In the genomic region with DNA sequence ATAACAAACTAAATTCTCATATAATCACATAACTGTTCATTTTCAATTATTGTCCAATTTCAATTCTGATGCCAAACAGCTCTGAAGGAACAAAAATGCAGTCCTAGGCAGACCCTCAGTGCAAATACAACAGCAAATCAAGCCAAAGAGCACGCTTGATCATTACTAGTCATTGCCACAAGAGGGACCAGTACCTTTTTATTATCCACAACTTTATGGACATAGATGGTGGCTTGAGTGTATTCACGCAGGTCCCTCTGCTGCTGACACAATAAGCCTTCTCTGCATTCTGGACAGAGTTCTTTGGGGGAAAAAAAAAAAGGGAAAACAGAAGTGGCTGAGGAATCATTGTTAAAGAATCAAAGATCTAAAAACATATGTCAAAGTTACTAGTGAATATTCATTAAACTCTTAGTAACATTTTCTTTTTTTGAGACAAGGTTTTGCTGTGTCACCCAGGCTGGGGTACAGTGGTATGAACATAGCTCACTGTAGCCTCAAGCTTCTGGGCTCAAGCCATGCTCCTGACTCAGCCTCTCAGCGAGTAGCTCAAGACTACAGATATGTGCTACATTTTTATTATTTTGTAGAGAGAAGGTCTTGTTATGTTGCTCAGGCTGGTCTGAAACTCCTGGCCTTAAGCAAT, we compare ENCODE assay signal across 9 cellular contexts. TPM values are rescaled to one million over a fixed set of nuclear protein-coding genes. Genes with fewer than 3 reads are reported as not detected.
DNase-seq lines count a peak whose midpoint lies in the region; ATAC-seq and TF ChIP-seq lines count a peak whose summit lies in the region.
"Had no signal": no experiment of that assay in that cellular context is flagged by ENCODE, and none has a peak within 500 bp of the region (broad histone marks: within the 10 kb centered on the region; RNA-seq: fewer than 3 reads in every experiment).

No MANE protein-coding gene starts in this region.

- H3K27me3 ChIP-seq in Karpas-422 (ENCODE audit: low read length) (no peaks in the 10 kb centered on the region), layer of hippocampus (ENCODE audit: control insufficient read depth, insufficient read depth, low read length) (no peaks in the 10 kb centered on the region), neuronal stem cell (ENCODE audit: control insufficient read depth in 3 of 3, insufficient read depth in 3 of 3, low read depth in 1 of 3, low read length in 3 of 3) (no peaks in the 10 kb centered on the region)
- H3K27me3 ChIP-seq: BLaER1 had no signal

- peak; percentile 2 for DNase-seq in NCI-H146 (lab: John Stamatoyannopoulos, UW)
- DNase-seq in NCI-H146 treated with DMSO at 0.1 percent for 48 hours (lab: John Stamatoyannopoulos, UW; ENCODE audit: unreplicated experiment): no peak
- peak; percentile 77 for DNase-seq in Karpas-422
- DNase-seq in WTC11 (ENCODE audit: low spot score): no peak
- no peak for DNase-seq in islet precursor cell
- DNase-seq in left cardiac atrium: no peak
- DNase-seq in neuronal stem cell (ENCODE audit: low spot score): no peak

- H3K4me1 ChIP-seq in Karpas-422 (ENCODE audit: low read length) (peaks cover 19% of the 10 kb centered on the region), neuronal stem cell (ENCODE audit: control insufficient read depth in 2 of 2, insufficient read depth in 1 of 2, low read depth in 1 of 2, low read length in 2 of 2) (peaks cover 2 to 3% of the 10 kb centered on the region in 2 donors)

- H2BK120ac ChIP-seq in neuronal stem cell (ENCODE audit: low read depth, low read length): no peak overlapping the region

- H4K91ac ChIP-seq in neuronal stem cell (ENCODE audit: low read depth, low read length, poor library complexity): no peak overlapping the region

- H3K14ac ChIP-seq in neuronal stem cell (ENCODE audit: low read length): no peak overlapping the region

- peaks cover 43% of the 10 kb centered on the region for H3K36me3 Mint-ChIP-seq in WTC11

- no peaks in the 10 kb centered on the region for H4K20me1 ChIP-seq in Karpas-422 (ENCODE audit: insufficient read depth, low read depth, low read length)

- no CpG with 5 or more reads among the region's 3 CpGs for WGBS in neuronal stem cell (ENCODE audit: extremely low coverage in 2 of 2, insufficient read length in 2 of 2, insufficient replicate concordance in 1 of 2), 2 donors

- POLR2A ChIA-PET in WTC11 (lab: Charles Lee): interaction anchor here (0.5 kb wide), 1 partner anchor 55 kb away, joined by 5 read pairs; no protein-coding TSS in a partner anchor

- no peak overlapping the region for H2AK5ac ChIP-seq in neuronal stem cell (ENCODE audit: low read depth, low read length)

- H2AFZ ChIP-seq in Karpas-422 (ENCODE audit: low read length): no peak overlapping the region
- no peak overlapping the region for H2AFZ ChIP-seq in neuronal stem cell (ENCODE audit: low read length)

- no peak overlapping the region for H2BK12ac ChIP-seq in neuronal stem cell (ENCODE audit: low read length)

- H3K9me3 ChIP-seq in Karpas-422 (ENCODE audit: low read length): no peaks in the 10 kb centered on the region
- H3K9me3 ChIP-seq in neuronal stem cell (replicated peaks in 1 of 2; ENCODE audit: control insufficient read depth in 2 of 2, insufficient read depth in 1 of 2, low read depth in 1 of 2, low read length in 2 of 2): no peaks in the 10 kb centered on the region
- H3K9me3 ChIP-seq: BLaER1 had no signal

- no peak overlapping the region for H3K4me3 Mint-ChIP-seq in WTC11

- no peak overlapping the region for H4K8ac ChIP-seq in neuronal stem cell (ENCODE audit: low read depth, low read length)

- no peak overlapping the region for H3K27ac ChIP-seq in Karpas-422 (ENCODE audit: low read length)
- peak overlapping the region; percentile 69 for H3K27ac ChIP-seq in layer of hippocampus (ENCODE audit: low read depth, low read length)
- H3K27ac ChIP-seq in neuronal stem cell (replicated peaks; ENCODE audit: low read length): no peak overlapping the region
- H3K27ac ChIP-seq: BLaER1 had no signal

- H3K4me1 Mint-ChIP-seq in WTC11: peaks cover 38% of the 10 kb centered on the region

- H3K18ac ChIP-seq in neuronal stem cell (ENCODE audit: low read length): no peak overlapping the region

- CTCF ChIA-PET in WTC11 (lab: Charles Lee): interaction anchor here (0.5 to 1.2 kb wide), 3 partner anchors 35 to 792 kb away, joined by 3 to 4 read pairs (median 3); no protein-coding TSS in a partner anchor

- no peak overlapping the region for H2BK15ac ChIP-seq in neuronal stem cell (ENCODE audit: low read length)

- H3K9me3 Mint-ChIP-seq in WTC11: no peaks in the 10 kb centered on the region

- H3K79me1 ChIP-seq in neuronal stem cell (ENCODE audit: low read depth, low read length): no peaks in the 10 kb centered on the region

- intact Hi-C loops in left cardiac atrium (cut with DNase I): no loop called here

- no peak overlapping the region for H3K27ac Mint-ChIP-seq in WTC11

- H3K27me3 Mint-ChIP-seq in WTC11 (ENCODE audit: low read depth): no peaks in the 10 kb centered on the region

- H3K4me3 ChIP-seq in Karpas-422 (ENCODE audit: low read length): no peak overlapping the region
- H3K4me3 ChIP-seq in neuronal stem cell (ENCODE audit: low read length in 2 of 2): no peak overlapping the region
- H3K4me3 ChIP-seq: BLaER1 had no signal

- H3K9me2 ChIP-seq in Karpas-422 (replicated peaks; ENCODE audit: insufficient read depth, low read length): no peaks in the 10 kb centered on the region

- no peak overlapping the region for H3K4me2 ChIP-seq in Karpas-422 (ENCODE audit: low read depth, low read length, poor library complexity, severe bottlenecking)
- no peak overlapping the region for H3K4me2 ChIP-seq in neuronal stem cell (ENCODE audit: insufficient read depth, low read length, poor library complexity, severe bottlenecking)
- H3K4me2 ChIP-seq: BLaER1 had no signal

- ATAC-seq in WTC11 (peak; percentile 55), left cardiac atrium (no peak)

- no peak overlapping the region for H3K4ac ChIP-seq in neuronal stem cell (ENCODE audit: low read length)

- H3K36me3 ChIP-seq in Karpas-422 (ENCODE audit: insufficient read depth, low read length) (peaks cover 10% of the 10 kb centered on the region), neuronal stem cell (replicated peaks in 1 of 2; ENCODE audit: control insufficient read depth in 2 of 2, insufficient read depth in 2 of 2, low read length in 2 of 2) (peaks cover 1 to 87% of the 10 kb centered on the region in 2 donors)

- no peak overlapping the region for H3K23ac ChIP-seq in neuronal stem cell (ENCODE audit: low read depth, low read length, poor library complexity)

- no peak overlapping the region for H2BK5ac ChIP-seq in neuronal stem cell (ENCODE audit: low read length)

- peaks cover 6% of the 10 kb centered on the region; the same call in 1 of the 2 replicates for H3K79me2 ChIP-seq in Karpas-422 (ENCODE audit: low read length)

- H3K9ac ChIP-seq in Karpas-422 (ENCODE audit: low read length): no peak overlapping the region
- no peak overlapping the region for H3K9ac ChIP-seq in neuronal stem cell (ENCODE audit: low read depth, low read length, poor library complexity)
- H3K9ac ChIP-seq: BLaER1 had no signal

- TF ChIP-seq CTCF in WTC11 (IDR thresholded peaks at IDR 0.05): no peak

TF ChIP-seq in WTC11, 78 proteins besides CTCF, POLR2A, EP300 and RAD21:
- no peak for TF ChIP-seq ZNF232 (CRISPR knock-in tag; IDR thresholded peaks at IDR 0.05)
- TF ChIP-seq ZNF263 (CRISPR knock-in tag; IDR thresholded peaks at IDR 0.05; ENCODE audit: low read depth): no peak
- TF ChIP-seq CBFB (CRISPR knock-in tag; IDR thresholded peaks at IDR 0.05; ENCODE audit: low read depth): no peak
- TF ChIP-seq CREB1 (CRISPR knock-in tag; IDR thresholded peaks at IDR 0.05): no peak
- no peak for TF ChIP-seq SP1 (CRISPR knock-in tag; conservative IDR thresholded peaks at IDR 0.05)
- TF ChIP-seq TCF7 (CRISPR knock-in tag; IDR thresholded peaks at IDR 0.05; ENCODE audit: low read depth): no peak
- no peak for TF ChIP-seq ETV6 (CRISPR knock-in tag; IDR thresholded peaks at IDR 0.05)
- TF ChIP-seq MXD4 (CRISPR knock-in tag; IDR thresholded peaks at IDR 0.05; ENCODE audit: borderline replicate concordance): no peak
- TF ChIP-seq, protein P1, sequence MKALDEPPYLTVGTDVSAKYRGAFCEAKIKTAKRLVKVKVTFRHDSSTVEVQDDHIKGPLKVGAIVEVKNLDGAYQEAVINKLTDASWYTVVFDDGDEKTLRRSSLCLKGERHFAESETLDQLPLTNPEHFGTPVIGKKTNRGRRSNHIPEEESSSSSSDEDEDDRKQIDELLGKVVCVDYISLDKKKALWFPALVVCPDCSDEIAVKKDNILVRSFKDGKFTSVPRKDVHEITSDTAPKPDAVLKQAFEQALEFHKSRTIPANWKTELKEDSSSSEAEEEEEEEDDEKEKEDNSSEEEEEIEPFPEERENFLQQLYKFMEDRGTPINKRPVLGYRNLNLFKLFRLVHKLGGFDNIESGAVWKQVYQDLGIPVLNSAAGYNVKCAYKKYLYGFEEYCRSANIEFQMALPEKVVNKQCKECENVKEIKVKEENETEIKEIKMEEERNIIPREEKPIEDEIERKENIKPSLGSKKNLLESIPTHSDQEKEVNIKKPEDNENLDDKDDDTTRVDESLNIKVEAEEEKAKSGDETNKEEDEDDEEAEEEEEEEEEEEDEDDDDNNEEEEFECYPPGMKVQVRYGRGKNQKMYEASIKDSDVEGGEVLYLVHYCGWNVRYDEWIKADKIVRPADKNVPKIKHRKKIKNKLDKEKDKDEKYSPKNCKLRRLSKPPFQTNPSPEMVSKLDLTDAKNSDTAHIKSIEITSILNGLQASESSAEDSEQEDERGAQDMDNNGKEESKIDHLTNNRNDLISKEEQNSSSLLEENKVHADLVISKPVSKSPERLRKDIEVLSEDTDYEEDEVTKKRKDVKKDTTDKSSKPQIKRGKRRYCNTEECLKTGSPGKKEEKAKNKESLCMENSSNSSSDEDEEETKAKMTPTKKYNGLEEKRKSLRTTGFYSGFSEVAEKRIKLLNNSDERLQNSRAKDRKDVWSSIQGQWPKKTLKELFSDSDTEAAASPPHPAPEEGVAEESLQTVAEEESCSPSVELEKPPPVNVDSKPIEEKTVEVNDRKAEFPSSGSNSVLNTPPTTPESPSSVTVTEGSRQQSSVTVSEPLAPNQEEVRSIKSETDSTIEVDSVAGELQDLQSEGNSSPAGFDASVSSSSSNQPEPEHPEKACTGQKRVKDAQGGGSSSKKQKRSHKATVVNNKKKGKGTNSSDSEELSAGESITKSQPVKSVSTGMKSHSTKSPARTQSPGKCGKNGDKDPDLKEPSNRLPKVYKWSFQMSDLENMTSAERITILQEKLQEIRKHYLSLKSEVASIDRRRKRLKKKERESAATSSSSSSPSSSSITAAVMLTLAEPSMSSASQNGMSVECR (CRISPR knock-in tag; IDR thresholded peaks at IDR 0.05; ENCODE audit: borderline replicate concordance): no peak
TF ChIP-seq in WTC11: peak in this region for 0.

RNA-seq across cellular contexts. Expression of gene RAP1GAP, which starts 34.3 kb away (rescaled TPM):
- not detected in 2 replicates for total RNA-seq in Karpas-422 (2014; rRNA removed; shearing (Covaris generic); ENCODE audit: low replicate concordance)
- 7.6 to 9.9 TPM (median 9.7 TPM) in 3 replicates for total RNA-seq in WTC11 (2021)
- total RNA-seq in left cardiac atrium: 10 to 100 TPM; 10.5 to 16.4 TPM
- 3.2 TPM for polyA plus RNA-seq in neuronal stem cell (2013, experiment 1 of 2)
- polyA plus RNA-seq in neuronal stem cell (2013, experiment 2 of 2): 3.1 TPM

Comparison
In these comparisons a context has a peak if more than half of its experiments do, and no peak if none do; other contexts are left out.
1. DNase-seq: peak in NCI-H146 (single experiment) and Karpas-422 (single experiment); none in NCI-H146 treated with DMSO at 0.1 percent for 48 hours (single experiment), WTC11 (single experiment), islet precursor cell (single experiment), left cardiac atrium (single experiment) and neuronal stem cell (single experiment).